ENCODE assay signal across 12 cellular contexts in genomic region chr19:16886305-16886880, GRCh38. TPM values are rescaled to one million over a fixed set of nuclear protein-coding genes. Genes with fewer than 3 reads are reported as not detected.
DNase-seq lines count a peak whose midpoint lies in the region; TF ChIP-seq lines count a peak whose summit lies in the region.
"Had no signal": no experiment of that assay in that cellular context is flagged by ENCODE, and none has a peak within 500 bp of the region (broad histone marks: within the 10 kb centered on the region; RNA-seq: fewer than 3 reads in every experiment).

No MANE protein-coding gene starts in this region.

- H3K27ac ChIP-seq in RWPE1 (peak overlapping the region; percentile 94), parathyroid adenoma (peak overlapping the region; percentile 64), neural progenitor cell (no peak overlapping the region)
- H3K27ac ChIP-seq: ascending aorta, neutrophil had no signal

- TF ChIP-seq CTCF in RWPE1 (conservative IDR thresholded peaks at IDR 0.05; ENCODE audit: low read depth): no peak
- no peak for TF ChIP-seq CTCF in fibroblast of villous mesenchyme (IDR thresholded peaks at IDR 0.05; ENCODE audit: insufficient read depth, low read depth, low read length)
- no peak for TF ChIP-seq CTCF in parathyroid adenoma (IDR thresholded peaks at IDR 0.05)
- no peak for TF ChIP-seq CTCF in neural progenitor cell (IDR thresholded peaks at IDR 0.05)

- no peaks in the 10 kb centered on the region for H3K36me3 ChIP-seq in parathyroid adenoma (ENCODE audit: control insufficient read depth, insufficient read depth, low read length)
- no peaks in the 10 kb centered on the region for H3K36me3 ChIP-seq in neural progenitor cell
- H3K36me3 ChIP-seq: ascending aorta, neutrophil had no signal

- no peak overlapping the region for H3K4me2 ChIP-seq in parathyroid adenoma (ENCODE audit: low read length)
- H3K4me2 ChIP-seq in neural progenitor cell: no peak overlapping the region

- H3K36me3 Mint-ChIP-seq in activated CD4-positive, alpha-beta memory T cell treated with anti-CD3 and anti-CD28 coated beads, Interleukin-2, amount 10 ng/mL, durations not matched to agents 7 days and 5 days (ENCODE audit: low read depth): peaks cover 14% of the 10 kb centered on the region
- peaks cover 4% of the 10 kb centered on the region for H3K36me3 Mint-ChIP-seq in neural progenitor cell

- no peak overlapping the region for H3K27ac Mint-ChIP-seq in activated CD4-positive, alpha-beta memory T cell treated with anti-CD3 and anti-CD28 coated beads, Interleukin-2, amount 10 ng/mL, durations not matched to agents 7 days and 5 days
- no peak overlapping the region for H3K27ac Mint-ChIP-seq in neural progenitor cell
- H3K27ac Mint-ChIP-seq: activated CD4-positive, alpha-beta memory T cell treated with anti-CD3 and anti-CD28 coated beads for 36 hours had no signal

- no peaks in the 10 kb centered on the region for H3K79me2 ChIP-seq in parathyroid adenoma
- H3K79me2 ChIP-seq in neural progenitor cell (ENCODE audit: low read depth): no peaks in the 10 kb centered on the region

- DNase-seq in DMS53 (lab: John Stamatoyannopoulos, UW): peak; percentile 81
- no peak for DNase-seq in RWPE1 (ENCODE audit: low spot score)
- peak; percentile 93 for DNase-seq in fibroblast of villous mesenchyme (ENCODE audit: low read depth)
- no peak for DNase-seq in mucosa of gallbladder (ENCODE audit: low spot score)
- no peak for DNase-seq in inferior parietal cortex (ENCODE audit: extremely low spot score)
- no peak for DNase-seq in activated CD4-positive, alpha-beta memory T cell treated with anti-CD3 and anti-CD28 coated beads, Interleukin-2, amount 10 ng/mL, durations not matched to agents 7 days and 5 days
- DNase-seq in neural progenitor cell (ENCODE audit: low spot score): no peak
- DNase-seq: activated CD4-positive, alpha-beta memory T cell treated with anti-CD3 and anti-CD28 coated beads for 36 hours; hippocampal formation had no signal

- POLR2A ChIA-PET in RWPE1 (lab: Yijun Ruan, JAX; ENCODE audit: low non-redundant PET): no interaction called here
- POLR2A ChIA-PET in activated CD4-positive, alpha-beta memory T cell treated with anti-CD3 and anti-CD28 coated beads, Interleukin-2, amount 10 ng/mL, durations not matched to agents 7 days and 5 days (lab: Charles Lee): no interaction called here

- CTCF ChIA-PET in RWPE1 (lab: Yijun Ruan, JAX): no interaction called here
- CTCF ChIA-PET in activated CD4-positive, alpha-beta memory T cell treated with anti-CD3 and anti-CD28 coated beads, Interleukin-2, amount 10 ng/mL, durations not matched to agents 7 days and 5 days (lab: Charles Lee): no interaction called here

- H3F3A ChIP-seq in neural progenitor cell (ENCODE audit: low read depth): no peaks in the 10 kb centered on the region

- H2AFZ ChIP-seq in parathyroid adenoma (no peak overlapping the region), neural progenitor cell (replicated peaks) (no peak overlapping the region)

- H3K9ac ChIP-seq in parathyroid adenoma: no peak overlapping the region
- no peak overlapping the region for H3K9ac ChIP-seq in neural progenitor cell

- H3K4me3 ChIP-seq in fibroblast of villous mesenchyme (ENCODE audit: low read depth, low read length) (peak overlapping the region; percentile 24), parathyroid adenoma (ENCODE audit: low read depth, low read length) (no peak overlapping the region), neural progenitor cell (no peak overlapping the region)
- H3K4me3 ChIP-seq: ascending aorta had no signal

- H3K27me3 ChIP-seq in parathyroid adenoma (ENCODE audit: control insufficient read depth, insufficient read depth, low read length) (no peaks in the 10 kb centered on the region), neural progenitor cell (no peaks in the 10 kb centered on the region)
- H3K27me3 ChIP-seq: ascending aorta had no signal

- no peaks in the 10 kb centered on the region for H3K9me3 ChIP-seq in parathyroid adenoma (ENCODE audit: control insufficient read depth, low read length)
- no peaks in the 10 kb centered on the region for H3K9me3 ChIP-seq in neural progenitor cell (ENCODE audit: low read depth)

- H3K27me3 Mint-ChIP-seq in activated CD4-positive, alpha-beta memory T cell treated with anti-CD3 and anti-CD28 coated beads, Interleukin-2, amount 10 ng/mL, durations not matched to agents 7 days and 5 days: peaks cover 2% of the 10 kb centered on the region
- H3K27me3 Mint-ChIP-seq in neural progenitor cell (ENCODE audit: insufficient read depth, low read depth): peaks cover 5% of the 10 kb centered on the region

- H3K4me1 Mint-ChIP-seq in activated CD4-positive, alpha-beta memory T cell treated with anti-CD3 and anti-CD28 coated beads, Interleukin-2, amount 10 ng/mL, durations not matched to agents 7 days and 5 days: peaks cover 35% of the 10 kb centered on the region
- H3K4me1 Mint-ChIP-seq in neural progenitor cell: peaks cover 8% of the 10 kb centered on the region

- peaks cover 13% of the 10 kb centered on the region for H3K9me3 Mint-ChIP-seq in activated CD4-positive, alpha-beta memory T cell treated with anti-CD3 and anti-CD28 coated beads, Interleukin-2, amount 10 ng/mL, durations not matched to agents 7 days and 5 days
- peaks cover 17% of the 10 kb centered on the region for H3K9me3 Mint-ChIP-seq in neural progenitor cell

- H4K20me1 ChIP-seq in neural progenitor cell (ENCODE audit: low read depth): no peaks in the 10 kb centered on the region

- H3K4me3 Mint-ChIP-seq in activated CD4-positive, alpha-beta memory T cell treated with anti-CD3 and anti-CD28 coated beads, Interleukin-2, amount 10 ng/mL, durations not matched to agents 7 days and 5 days: no peak overlapping the region
- no peak overlapping the region for H3K4me3 Mint-ChIP-seq in neural progenitor cell
- H3K4me3 Mint-ChIP-seq: activated CD4-positive, alpha-beta memory T cell treated with anti-CD3 and anti-CD28 coated beads for 36 hours had no signal

- H3K4me1 ChIP-seq in parathyroid adenoma (no peaks in the 10 kb centered on the region), neural progenitor cell (no peaks in the 10 kb centered on the region)
- H3K4me1 ChIP-seq: ascending aorta had no signal

RNA-seq across cellular contexts. Expression of gene F2RL3, which starts 2.4 kb away (rescaled TPM):
- 0.43 and 0.64 TPM in 2 replicates for total RNA-seq in fibroblast of villous mesenchyme
- total RNA-seq in mucosa of gallbladder: 2.9 TPM
- total RNA-seq in activated CD4-positive, alpha-beta memory T cell treated with anti-CD3 and anti-CD28 coated beads, Interleukin-2, amount 10 ng/mL, durations not matched to agents 7 days and 5 days: under 1 TPM; 0.08 to 0.13 TPM
- total RNA-seq in neural progenitor cell (ENCODE audit: low replicate concordance): 0.03 TPM in 1 of 2 replicates, not detected in the other
- total RNA-seq: activated CD4-positive, alpha-beta memory T cell treated with anti-CD3 and anti-CD28 coated beads for 36 hours had no signal

RNA-seq across cellular contexts. Expression of gene SIN3B, which starts 57.2 kb away (rescaled TPM):
- total RNA-seq in fibroblast of villous mesenchyme (35.4 and 40.2 TPM in 2 replicates), mucosa of gallbladder (46.0 TPM), neural progenitor cell (ENCODE audit: low replicate concordance) (21.2 and 36.4 TPM in 2 replicates)
- 10 to 100 TPM; 25.8 to 28.1 TPM for total RNA-seq in activated CD4-positive, alpha-beta memory T cell treated with anti-CD3 and anti-CD28 coated beads, Interleukin-2, amount 10 ng/mL, durations not matched to agents 7 days and 5 days

Comparison
In these comparisons a context has a peak if more than half of its experiments do, and no peak if none do; other contexts are left out.
1. DNase-seq: peak in DMS53 (single experiment) and fibroblast of villous mesenchyme (single experiment); none in RWPE1 (single experiment), mucosa of gallbladder (single experiment), inferior parietal cortex (single experiment), activated CD4-positive, alpha-beta memory T cell treated with anti-CD3 and anti-CD28 coated beads, Interleukin-2, amount 10 ng/mL, durations not matched to agents 7 days and 5 days (single experiment) and neural progenitor cell (single experiment).